Comparison of ENCODE assay signal across 8 cellular contexts in genomic region chr1:91523462-91523861, GRCh38. TPM values are rescaled to one million over a fixed set of nuclear protein-coding genes. Genes with fewer than 3 reads are reported as not detected.
DNase-seq lines count a peak whose midpoint lies in the region; ATAC-seq lines count a peak whose summit lies in the region.

No MANE protein-coding gene starts in this region.

- no peaks in the 10 kb centered on the region for H3K9me3 Mint-ChIP-seq in activated CD8-positive, alpha-beta memory T cell treated with anti-CD3 and anti-CD28 coated beads, Interleukin-2, amount 10 ng/mL, durations not matched to agents 7 days and 5 days (ENCODE audit: low read depth)
- H3K9me3 Mint-ChIP-seq in activated CD4-positive, alpha-beta memory T cell treated with anti-CD3 and anti-CD28 coated beads, Interleukin-2, amount 10 ng/mL, durations not matched to agents 7 days and 5 days, result no peaks in the 10 kb centered on the region

- H3K4me3 Mint-ChIP-seq in activated CD8-positive, alpha-beta memory T cell treated with anti-CD3 and anti-CD28 coated beads, Interleukin-2, amount 10 ng/mL, durations not matched to agents 7 days and 5 days, result no peak overlapping the region
- H3K4me3 Mint-ChIP-seq in activated CD4-positive, alpha-beta memory T cell treated with anti-CD3 and anti-CD28 coated beads, Interleukin-2, amount 10 ng/mL, durations not matched to agents 7 days and 5 days, result no peak overlapping the region

- POLR2A ChIA-PET in activated CD4-positive, alpha-beta memory T cell treated with anti-CD3 and anti-CD28 coated beads, Interleukin-2, amount 10 ng/mL, durations not matched to agents 7 days and 5 days (lab: Charles Lee), result interaction anchor here (0.9 to 2.5 kb wide), 7 partner anchors 9 to 28 kb away, joined by 3 to 9 read pairs (median 5); partner anchors contain the start of gene CDC7

- intact Hi-C loops in Right ventricle myocardium inferior (cut with DNase I), result no loop called here

- peak; percentile 93 for ATAC-seq in activated CD8-positive, alpha-beta memory T cell treated with anti-CD3 and anti-CD28 coated beads, Interleukin-2, amount 10 ng/mL, durations not matched to agents 7 days and 5 days
- ATAC-seq in HG02798 (IDR thresholded peaks at IDR 0.05; ENCODE audit: poor library complexity, unreplicated experiment) (peak; percentile 99), Right ventricle myocardium inferior (no peak)

- DNase-seq in activated CD8-positive, alpha-beta memory T cell treated with anti-CD3 and anti-CD28 coated beads, Interleukin-2, amount 10 ng/mL, durations not matched to agents 7 days and 5 days, result peak; percentile 61
- DNase-seq in activated CD8-positive, alpha-beta memory T cell treated with anti-CD3 and anti-CD28 coated beads for 24 hours, result no peak
- DNase-seq in activated CD4-positive, alpha-beta memory T cell treated with anti-CD3 and anti-CD28 coated beads, Interleukin-2, amount 10 ng/mL, durations not matched to agents 7 days and 5 days, result peak; percentile 38
- DNase-seq in stimulated activated CD4-positive, alpha-beta T cell treated with anti-CD3 and anti-CD28 coated beads, Interleukin-4, amount 100 ng/mL, for 48 hours (ENCODE audit: low read depth in 2 of 2), result peak; percentile 22 to 39
- DNase-seq in Right ventricle myocardium inferior (ENCODE audit: missing footprints), result no peak
- no peak for DNase-seq in NCI-H187 (lab: John Stamatoyannopoulos, UW)
- no peak for DNase-seq in NCI-H2171 (lab: John Stamatoyannopoulos, UW)

- CTCF ChIA-PET in activated CD8-positive, alpha-beta memory T cell treated with anti-CD3 and anti-CD28 coated beads, Interleukin-2, amount 10 ng/mL, durations not matched to agents 7 days and 5 days (lab: Charles Lee), result interaction anchor here (1.3 to 3.2 kb wide), 4 partner anchors 10 to 405 kb away, joined by 3 to 14 read pairs (median 4); no protein-coding TSS in a partner anchor
- CTCF ChIA-PET in activated CD4-positive, alpha-beta memory T cell treated with anti-CD3 and anti-CD28 coated beads, Interleukin-2, amount 10 ng/mL, durations not matched to agents 7 days and 5 days (lab: Charles Lee), result interaction anchor here (0.9 to 4.5 kb wide), 5 partner anchors 9 to 402 kb away, joined by 3 to 14 read pairs (median 5); no protein-coding TSS in a partner anchor

- H3K27ac Mint-ChIP-seq in activated CD8-positive, alpha-beta memory T cell treated with anti-CD3 and anti-CD28 coated beads, Interleukin-2, amount 10 ng/mL, durations not matched to agents 7 days and 5 days, result peak overlapping the region; percentile 40
- H3K27ac Mint-ChIP-seq in activated CD4-positive, alpha-beta memory T cell treated with anti-CD3 and anti-CD28 coated beads, Interleukin-2, amount 10 ng/mL, durations not matched to agents 7 days and 5 days, result no peak overlapping the region

- H3K4me1 Mint-ChIP-seq in activated CD8-positive, alpha-beta memory T cell treated with anti-CD3 and anti-CD28 coated beads, Interleukin-2, amount 10 ng/mL, durations not matched to agents 7 days and 5 days, result peaks cover 29% of the 10 kb centered on the region
- peaks cover 35% of the 10 kb centered on the region for H3K4me1 Mint-ChIP-seq in activated CD4-positive, alpha-beta memory T cell treated with anti-CD3 and anti-CD28 coated beads, Interleukin-2, amount 10 ng/mL, durations not matched to agents 7 days and 5 days

- no peaks in the 10 kb centered on the region for H3K27me3 Mint-ChIP-seq in activated CD8-positive, alpha-beta memory T cell treated with anti-CD3 and anti-CD28 coated beads, Interleukin-2, amount 10 ng/mL, durations not matched to agents 7 days and 5 days
- H3K27me3 Mint-ChIP-seq in activated CD4-positive, alpha-beta memory T cell treated with anti-CD3 and anti-CD28 coated beads, Interleukin-2, amount 10 ng/mL, durations not matched to agents 7 days and 5 days, result no peaks in the 10 kb centered on the region

- peaks cover 32% of the 10 kb centered on the region for H3K36me3 Mint-ChIP-seq in activated CD8-positive, alpha-beta memory T cell treated with anti-CD3 and anti-CD28 coated beads, Interleukin-2, amount 10 ng/mL, durations not matched to agents 7 days and 5 days
- H3K36me3 Mint-ChIP-seq in activated CD4-positive, alpha-beta memory T cell treated with anti-CD3 and anti-CD28 coated beads, Interleukin-2, amount 10 ng/mL, durations not matched to agents 7 days and 5 days (ENCODE audit: low read depth), result peaks cover 55% of the 10 kb centered on the region

RNA-seq across cellular contexts. Expression of gene CDC7, which starts 22.8 kb away (rescaled TPM):
- total RNA-seq in activated CD8-positive, alpha-beta memory T cell treated with anti-CD3 and anti-CD28 coated beads, Interleukin-2, amount 10 ng/mL, durations not matched to agents 7 days and 5 days, result 10 to 100 TPM; 39.5 to 39.7 TPM
- total RNA-seq in activated CD4-positive, alpha-beta memory T cell treated with anti-CD3 and anti-CD28 coated beads, Interleukin-2, amount 10 ng/mL, durations not matched to agents 7 days and 5 days, result 10 to 100 TPM; 26.7 to 28.1 TPM
- total RNA-seq in Right ventricle myocardium inferior, result 0.95 TPM

Comparison
In these comparisons a context has a peak if more than half of its experiments do, and no peak if none do; other contexts are left out.
1. DNase-seq: peak in activated CD8-positive, alpha-beta memory T cell treated with anti-CD3 and anti-CD28 coated beads, Interleukin-2, amount 10 ng/mL, durations not matched to agents 7 days and 5 days (single experiment), activated CD4-positive, alpha-beta memory T cell treated with anti-CD3 and anti-CD28 coated beads, Interleukin-2, amount 10 ng/mL, durations not matched to agents 7 days and 5 days (single experiment) and stimulated activated CD4-positive, alpha-beta T cell treated with anti-CD3 and anti-CD28 coated beads, Interleukin-4, amount 100 ng/mL, for 48 hours (2 of 2); none in activated CD8-positive, alpha-beta memory T cell treated with anti-CD3 and anti-CD28 coated beads for 24 hours (single experiment), Right ventricle myocardium inferior (single experiment), NCI-H187 (0 of 2) and NCI-H2171 (single experiment).
2. RNA of gene CDC7, which starts 22.8 kb away (total RNA-seq): 39.5 to 39.7 TPM in activated CD8-positive, alpha-beta memory T cell treated with anti-CD3 and anti-CD28 coated beads, Interleukin-2, amount 10 ng/mL, durations not matched to agents 7 days and 5 days and 26.7 to 28.1 TPM in activated CD4-positive, alpha-beta memory T cell treated with anti-CD3 and anti-CD28 coated beads, Interleukin-2, amount 10 ng/mL, durations not matched to agents 7 days and 5 days; 0.95 TPM in Right ventricle myocardium inferior (single experiment); every median in the first group is over 10 times any median in the second.